ENCODE assay signal across 8 cellular contexts in the genomic region with DNA sequence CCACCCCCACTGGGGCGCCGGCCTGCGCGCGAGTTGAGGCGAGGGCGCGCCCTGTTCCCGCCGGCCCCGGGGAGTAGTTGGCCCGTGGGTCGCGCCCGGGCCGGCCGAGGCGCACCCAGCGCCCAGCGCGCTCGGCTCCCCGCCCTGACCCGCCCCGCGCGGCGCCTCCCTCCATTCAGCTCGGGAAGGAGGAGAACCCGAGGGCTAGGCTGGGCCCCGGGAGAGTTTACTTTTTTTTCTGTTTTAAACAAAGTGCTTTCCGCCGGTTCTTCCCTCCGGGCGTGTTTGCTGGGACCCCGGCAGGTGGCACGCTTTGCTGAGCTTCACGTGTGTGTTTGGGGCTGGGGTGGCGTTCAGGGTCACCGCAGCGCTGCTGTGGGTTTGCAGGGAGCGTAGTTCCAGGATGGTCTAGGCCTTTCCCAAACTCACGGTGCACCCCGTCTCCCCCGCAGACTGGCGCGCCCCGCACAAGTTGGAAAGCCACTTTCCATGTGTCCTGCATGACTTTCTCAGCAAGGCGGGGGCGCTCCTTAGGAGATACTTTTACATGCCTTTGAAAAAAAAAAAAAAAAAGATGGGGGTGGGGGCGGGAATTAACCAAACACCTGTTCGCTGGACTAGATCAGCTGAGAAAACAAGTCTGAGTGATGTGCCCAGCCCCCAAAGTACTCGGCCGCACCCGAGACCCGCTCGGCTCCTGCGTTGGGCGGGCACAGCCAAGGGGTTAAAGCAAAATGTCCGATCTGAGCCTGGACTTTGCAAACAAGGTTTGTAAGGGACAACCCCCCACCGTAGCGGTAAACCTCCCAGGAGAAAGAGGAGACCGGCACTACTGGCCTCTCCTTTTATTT. TPM values are rescaled to one million over a fixed set of nuclear protein-coding genes. Genes with fewer than 3 reads are reported as not detected.
A peak's percentile ranks its signal among the peaks of the same experiment; 100 is the strongest.
DNase-seq lines count a peak whose midpoint lies in the region; ATAC-seq and TF ChIP-seq lines count a peak whose summit lies in the region.

No MANE protein-coding gene starts in this region.

- intact Hi-C loops in activated naive CD4-positive, alpha-beta T cell treated with anti-CD3 and anti-CD28 coated beads for 36 hours (cut with micrococcal nuclease) = loop anchor here (1.0 to 2.0 kb wide), 3 partner anchors 10 to 175 kb away; no protein-coding TSS in a partner anchor
- intact Hi-C loops in Right ventricle myocardium superior (cut with DNase I) = loop anchor here (5.0 kb wide), 1 partner anchor 34 kb away; no protein-coding TSS in a partner anchor

- peak in 2 of 6 experiments; percentile 21 to 27 for TF ChIP-seq CTCF in Peyer's patch (IDR thresholded peaks at IDR 0.05)
- no peak for TF ChIP-seq CTCF in parathyroid adenoma (IDR thresholded peaks at IDR 0.05)
- no peak for TF ChIP-seq CTCF in GM10266 (IDR thresholded peaks at IDR 0.05; ENCODE audit: control insufficient read depth, insufficient read depth, low read depth, missing control alignments)

- peak overlapping the region; percentile 76 to 99 (median 95) for H3K27ac ChIP-seq in Peyer's patch
- peak overlapping the region; percentile 76 for H3K27ac ChIP-seq in parathyroid adenoma

- H3K4me3 ChIP-seq in Peyer's patch (peak overlapping the region; percentile 72 to 95 (median 82)), parathyroid adenoma (ENCODE audit: low read depth, low read length) (peak overlapping the region; percentile 67)

- peaks cover 76% of the 10 kb centered on the region for H3K4me1 Mint-ChIP-seq in activated naive CD4-positive, alpha-beta T cell treated with anti-CD3 and anti-CD28 coated beads for 36 hours (ENCODE audit: low read depth)

- H3K27me3 ChIP-seq in Peyer's patch (no peaks in the 10 kb centered on the region), parathyroid adenoma (ENCODE audit: control insufficient read depth, insufficient read depth, low read length) (no peaks in the 10 kb centered on the region)

- CTCF ChIA-PET in activated naive CD4-positive, alpha-beta T cell treated with anti-CD3 and anti-CD28 coated beads for 36 hours (lab: Charles Lee) = interaction anchor here (0.7 to 13.6 kb wide), 8 partner anchors 10 to 41 kb away, joined by 4 to 353 read pairs (median 6); no protein-coding TSS in a partner anchor

- H2AFZ ChIP-seq in parathyroid adenoma = peak overlapping the region; percentile 90

- H3K9me3 ChIP-seq in Peyer's patch = no peaks in the 10 kb centered on the region
- H3K9me3 ChIP-seq in parathyroid adenoma (ENCODE audit: control insufficient read depth, low read length) = no peaks in the 10 kb centered on the region

- H3K79me2 ChIP-seq in parathyroid adenoma = no peaks in the 10 kb centered on the region

- H3K9me3 Mint-ChIP-seq in activated naive CD4-positive, alpha-beta T cell treated with anti-CD3 and anti-CD28 coated beads for 36 hours = no peaks in the 10 kb centered on the region

- H3K9ac ChIP-seq in parathyroid adenoma = peak overlapping the region; percentile 32

- peak overlapping the region; percentile 81 for H3K4me2 ChIP-seq in parathyroid adenoma (ENCODE audit: low read length)

- ATAC-seq in Right ventricle myocardium superior (ENCODE audit: poor library complexity) (peak; percentile 85), GM21515 (IDR thresholded peaks at IDR 0.05; ENCODE audit: unreplicated experiment) (no peak)

- H3K36me3 Mint-ChIP-seq in activated naive CD4-positive, alpha-beta T cell treated with anti-CD3 and anti-CD28 coated beads for 36 hours (ENCODE audit: low read depth) = no peaks in the 10 kb centered on the region

- H3K4me1 ChIP-seq in Peyer's patch = peaks cover 2 to 15% (median 9%) of the 10 kb centered on the region in 4 donors
- H3K4me1 ChIP-seq in parathyroid adenoma = peaks cover 5% of the 10 kb centered on the region

- H3K27ac Mint-ChIP-seq in activated naive CD4-positive, alpha-beta T cell treated with anti-CD3 and anti-CD28 coated beads for 36 hours = peak overlapping the region; percentile 75

- TF ChIP-seq POLR2A in Peyer's patch (IDR thresholded peaks at IDR 0.05) = no peak

- H3K27me3 Mint-ChIP-seq in activated naive CD4-positive, alpha-beta T cell treated with anti-CD3 and anti-CD28 coated beads for 36 hours (ENCODE audit: low read depth) = no peaks in the 10 kb centered on the region

- peak overlapping the region; percentile 81 for H3K4me3 Mint-ChIP-seq in activated naive CD4-positive, alpha-beta T cell treated with anti-CD3 and anti-CD28 coated beads for 36 hours

- DNase-seq in NCI-H2081 (lab: John Stamatoyannopoulos, UW) (peak; percentile 31 to 45), NCI-H2081 treated with DMSO at 0.1 percent for 48 hours (lab: John Stamatoyannopoulos, UW) (no peak), Peyer's patch (peak; percentile 30 to 87 (median 75)), Right ventricle myocardium superior (peak; percentile 66), GM10266 (ENCODE audit: extremely low spot score) (no peak)
- peak; percentile 78 for DNase-seq in activated naive CD4-positive, alpha-beta T cell treated with anti-CD3 and anti-CD28 coated beads for 36 hours

- no peaks in the 10 kb centered on the region for H3K36me3 ChIP-seq in Peyer's patch
- no peaks in the 10 kb centered on the region for H3K36me3 ChIP-seq in parathyroid adenoma (ENCODE audit: control insufficient read depth, insufficient read depth, low read length)

RNA-seq across cellular contexts. Expression of a gene that starts 0.8 kb away (rescaled TPM):
- total RNA-seq in Peyer's patch = 100 to 1,000 TPM; 201 to 357 (median 225) TPM
- 10 to 100 TPM; 16.5 to 16.8 TPM for total RNA-seq in activated naive CD4-positive, alpha-beta T cell treated with anti-CD3 and anti-CD28 coated beads for 36 hours
- 44.4 TPM for total RNA-seq in Right ventricle myocardium superior

Comparison
In these comparisons a context has a peak if more than half of its experiments do, and no peak if none do; other contexts are left out.
1. DNase-seq: peak in NCI-H2081 (2 of 2), Peyer's patch (3 of 3), activated naive CD4-positive, alpha-beta T cell treated with anti-CD3 and anti-CD28 coated beads for 36 hours (single experiment) and Right ventricle myocardium superior (single experiment); none in NCI-H2081 treated with DMSO at 0.1 percent for 48 hours (single experiment) and GM10266 (single experiment).